Comparison of ENCODE assay signal across 8 cellular contexts in genomic region chr4:155569471-155569870, GRCh38.
"Had no signal": no experiment of that assay in that cellular context is flagged by ENCODE, and none has a peak within 500 bp of the region (broad histone marks: within the 10 kb centered on the region; RNA-seq: fewer than 3 reads in every experiment).

No MANE protein-coding gene starts in this region.

- DNase-seq: GDM1, GF-D8 had no signal

- FAIRE-seq: G401.6, GM12878, GM12891, GM12892, GM18507, GM19239 had no signal

- ATAC-seq: GM12878 had no signal

- H3K4me3 ChIP-seq: GM12878 had no signal
